Comparison of ENCODE assay signal across 8 cellular contexts in the genomic region with DNA sequence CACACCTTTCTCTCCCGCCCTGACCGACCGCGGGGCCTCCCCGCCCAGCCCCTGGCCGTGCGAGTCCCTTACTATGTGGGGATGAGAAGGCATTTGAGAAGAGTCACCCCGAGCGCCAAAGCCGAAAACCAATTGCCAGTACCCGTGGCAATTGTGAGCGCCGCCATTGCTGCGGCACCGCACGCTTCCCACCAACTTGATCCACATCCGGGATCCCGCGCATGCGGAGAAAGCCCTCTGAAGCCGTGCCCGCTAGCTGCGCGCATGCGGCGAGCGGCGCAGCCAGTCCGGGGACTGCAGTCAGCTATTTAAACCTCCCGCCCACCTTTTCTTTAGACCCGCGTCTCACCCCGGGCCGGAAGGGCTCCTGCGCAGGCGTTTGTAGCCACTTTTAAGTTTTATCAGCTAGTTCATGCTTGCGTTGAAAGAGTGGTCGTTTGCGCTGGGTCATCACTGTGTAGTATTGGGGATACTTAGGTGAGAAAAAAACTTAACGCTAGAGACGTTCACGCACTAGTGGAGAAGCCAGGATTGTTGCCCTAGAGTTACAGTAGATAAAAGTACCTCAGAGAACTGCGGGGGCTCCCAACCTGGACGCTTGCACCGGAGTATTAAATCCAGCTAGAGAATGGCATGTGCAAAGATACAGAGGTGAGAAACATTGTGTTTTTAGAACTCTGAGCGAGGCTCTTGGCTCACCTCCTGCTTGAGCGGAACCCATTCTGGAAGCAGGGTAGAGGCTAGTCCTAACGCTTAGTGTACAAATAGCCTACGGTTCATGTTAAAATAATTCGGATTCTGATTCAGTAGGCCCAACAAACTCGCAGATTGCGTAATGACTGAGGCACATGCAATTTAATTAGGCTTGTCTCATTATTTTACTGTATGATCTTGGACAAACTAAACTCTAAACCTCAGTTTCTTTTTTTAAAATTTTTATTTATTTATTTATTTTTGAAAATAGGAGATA. TPM values are rescaled to one million over a fixed set of nuclear protein-coding genes. Genes with fewer than 3 reads are reported as not detected.
DNase-seq lines count a peak whose midpoint lies in the region; ATAC-seq and TF ChIP-seq lines count a peak whose summit lies in the region.

A gene (minus strand): TSS at position 205 of the 970 bp plus-strand sequence. CDS start 38 bp downstream, at position 167.

- H3K27me3 Mint-ChIP-seq in Calu3 (ENCODE audit: unreplicated experiment): no peaks in the 10 kb centered on the region
- H3K27me3 Mint-ChIP-seq in endothelial cell (ENCODE audit: unreplicated experiment): peaks cover 2% of the 10 kb centered on the region

- peak within 1 kb of the TSS; percentile 86 for H3K4me3 ChIP-seq in HUES64 (ENCODE audit: low read length)
- peak within 1 kb of the TSS; percentile 84 for H3K4me3 ChIP-seq in OCI-LY1 (ENCODE audit: low read depth, low read length, poor library complexity, severe bottlenecking)

- H3K79me2 ChIP-seq in OCI-LY1 (ENCODE audit: insufficient read depth, low read length): peaks cover 12% of the 10 kb centered on the region

- H3K36me3 Mint-ChIP-seq in Calu3 (ENCODE audit: insufficient read depth, unreplicated experiment) (peaks cover 38% of the 10 kb centered on the region), endothelial cell (ENCODE audit: low read depth, unreplicated experiment) (peaks cover 12% of the 10 kb centered on the region)

- peak; percentile 95 for DNase-seq in Calu3
- peak; percentile 98 for DNase-seq in activated CD8-positive, alpha-beta memory T cell treated with anti-CD3 and anti-CD28 coated beads, Interleukin-2, amount 50 U/mL, for 48 hours
- DNase-seq in endothelial cell (ENCODE audit: low spot score): peak; percentile 95
- DNase-seq in middle frontal gyrus (ENCODE audit: extremely low spot score, low spot score): peak; percentile 95
- peak; percentile 93 to 97 for DNase-seq in stimulated activated CD8-positive, alpha-beta memory T cell treated with anti-CD3 and anti-CD28 coated beads, Interleukin-2, amount 100 ng/mL, for 48 hours (ENCODE audit: low read depth in 2 of 2)

- H3K9me2 ChIP-seq in OCI-LY1 (ENCODE audit: low read depth, low read length): no peaks in the 10 kb centered on the region

- H3K4me1 Mint-ChIP-seq in Calu3 (ENCODE audit: low read depth, unreplicated experiment) (peaks cover 17% of the 10 kb centered on the region), endothelial cell (ENCODE audit: unreplicated experiment) (peaks cover 25% of the 10 kb centered on the region)

- peak within 1 kb of the TSS; percentile 94 for H3K4me2 ChIP-seq in OCI-LY1 (ENCODE audit: low read length)

- ATAC-seq in GM21447 (IDR thresholded peaks at IDR 0.05; ENCODE audit: unreplicated experiment): peak; percentile 91

- H3K9me3 ChIP-seq in HUES64 (ENCODE audit: insufficient read depth, low read depth, low read length) (no peaks in the 10 kb centered on the region), OCI-LY1 (ENCODE audit: low read length) (no peaks in the 10 kb centered on the region)

- H3F3A ChIP-seq in OCI-LY1 (ENCODE audit: insufficient read depth, low read length): no peaks in the 10 kb centered on the region

- TF ChIP-seq CTCF in Calu3 (IDR thresholded peaks at IDR 0.05; ENCODE audit: unreplicated experiment) (no peak), OCI-LY1 (IDR thresholded peaks at IDR 0.05; ENCODE audit: low read length) (no peak), endothelial cell (IDR thresholded peaks at IDR 0.05; ENCODE audit: unreplicated experiment) (no peak)

- H3K27ac Mint-ChIP-seq in Calu3 (ENCODE audit: unreplicated experiment) (peak within 1 kb of the TSS; percentile 62), endothelial cell (ENCODE audit: unreplicated experiment) (peak within 1 kb of the TSS; percentile 64)

- H3K4me1 ChIP-seq in HUES64 (ENCODE audit: insufficient read depth, low read length) (peaks cover 5% of the 10 kb centered on the region; the same call in 1 of the 2 replicates), OCI-LY1 (ENCODE audit: insufficient read depth, low read length, severe bottlenecking) (peaks cover 25% of the 10 kb centered on the region)

- intact Hi-C loops in Calu3 (cut with micrococcal nuclease; ENCODE audit: unreplicated experiment): no loop called here

- TSS peak; percentile 86 for BruUV-seq in Calu3 (replicated peaks; lab: Mats Ljungman, UMichigan)

- peak within 1 kb of the TSS; percentile 83 for H3K4me3 Mint-ChIP-seq in Calu3 (ENCODE audit: low read depth, unreplicated experiment)
- peak within 1 kb of the TSS; percentile 98 for H3K4me3 Mint-ChIP-seq in endothelial cell (ENCODE audit: unreplicated experiment)

- peak within 1 kb of the TSS; percentile 95 for H3K9ac ChIP-seq in HUES64 (ENCODE audit: low read depth, low read length)
- peak within 1 kb of the TSS; percentile 92 for H3K9ac ChIP-seq in OCI-LY1 (ENCODE audit: low read length)

- H2AFZ ChIP-seq in OCI-LY1 (ENCODE audit: low read length): peak within 1 kb of the TSS; percentile 38; the same call in 1 of the 2 replicates

- H4K20me1 ChIP-seq in OCI-LY1 (ENCODE audit: insufficient read depth, low read length): no peaks in the 10 kb centered on the region

- no peaks in the 10 kb centered on the region for H3K27me3 ChIP-seq in HUES64 (ENCODE audit: insufficient read depth, low read length)
- H3K27me3 ChIP-seq in OCI-LY1 (ENCODE audit: insufficient read depth, low read length): no peaks in the 10 kb centered on the region

- H3K36me3 ChIP-seq in HUES64 (ENCODE audit: insufficient read depth, low read length): peaks cover 53% of the 10 kb centered on the region
- H3K36me3 ChIP-seq in OCI-LY1 (ENCODE audit: insufficient read depth, low read length): peaks cover 27% of the 10 kb centered on the region

- H3K9me3 Mint-ChIP-seq in Calu3 (ENCODE audit: low read depth, unreplicated experiment): no peaks in the 10 kb centered on the region
- no peaks in the 10 kb centered on the region for H3K9me3 Mint-ChIP-seq in endothelial cell (ENCODE audit: unreplicated experiment)

- CTCF ChIA-PET in Calu3 (lab: Charles Lee): interaction anchor here (0.8 kb wide), 1 partner anchor 61 kb away, joined by 4 read pairs; no protein-coding TSS in a partner anchor

- H3K27ac ChIP-seq in HUES64 (ENCODE audit: low read depth, low read length) (peak within 1 kb of the TSS; percentile 80), OCI-LY1 (ENCODE audit: low read depth, low read length, poor library complexity, severe bottlenecking) (peak within 1 kb of the TSS; percentile 67)

- WGBS in HUES64: 4% methylated on average over 52 of the region's 52 CpGs

RNA-seq across cellular contexts. Expression of the gene that starts here (rescaled TPM):
- total RNA-seq in Calu3 (2022) (73.5 and 85.7 TPM in 2 replicates), endothelial cell (ENCODE audit: unreplicated experiment) (31.4 TPM)
- 61.3 TPM for polyA plus RNA-seq in HUES64 (2013, experiment 1 of 2)
- polyA plus RNA-seq in HUES64 (2013, experiment 2 of 2): 64.9 TPM

Comparison
In these comparisons a context has a peak if more than half of its experiments do, and no peak if none do; other contexts are left out.
1. Peak in every context shown above with its lines: DNase-seq, ATAC-seq, H3K4me3 ChIP-seq and H3K27ac ChIP-seq.